ENCODE assay signal across 9 cellular contexts in genomic region chr3:156750191-156750873, GRCh38.
DNase-seq lines count a peak whose midpoint lies in the region; ATAC-seq, FAIRE-seq and TF ChIP-seq lines count a peak whose summit lies in the region.
"Had no signal": no experiment of that assay in that cellular context is flagged by ENCODE, and none has a peak within 500 bp of the region (broad histone marks: within the 10 kb centered on the region; RNA-seq: fewer than 3 reads in every experiment).

No MANE protein-coding gene starts in this region.

- TF ChIP-seq CTCF in AG04449 (IDR thresholded peaks at IDR 0.05; ENCODE audit: insufficient read depth, low read length, missing control alignments) (no peak), K562 (IDR thresholded peaks at IDR 0.05 in 2 of 3, conservative IDR thresholded peaks at IDR 0.05 in 1 of 3; ENCODE audit: insufficient read depth in 2 of 3, low read depth in 1 of 3, low read length in 3 of 3) (no peak), lower lobe of right lung (IDR thresholded peaks at IDR 0.05) (no peak)

- intact Hi-C loops in K562 (cut with micrococcal nuclease) (no loop called here), lower lobe of right lung (cut with DNase I) (no loop called here)

- H3K27ac ChIP-seq in K562 (ENCODE audit: extremely low read depth, low read depth, low read length) (no peak overlapping the region), lower lobe of right lung (no peak overlapping the region)
- H3K27ac ChIP-seq: C4-2B had no signal

- 12% methylated on average over 3 of the region's 3 CpGs for WGBS in K562 (ENCODE audit: insufficient coverage, low coverage, missing lambda C conversion rate)

- in situ Hi-C loops in K562 (cut with MboI) = no loop called here

- FAIRE-seq in K562 (lab: Jason Lieb, UNC) = no peak

- no peaks in the 10 kb centered on the region for H4K20me1 ChIP-seq in K562 (replicated peaks; ENCODE audit: control insufficient read depth, insufficient read depth, low read length)

- DNase-seq in AG04449 (ENCODE audit: low read depth, low spot score) (no peak), HT-29 (ENCODE audit: low spot score) (peak; percentile 66), K562 (ENCODE audit: extremely low read depth in 1 of 4, low spot score in 3 of 4) (no peak), lower lobe of right lung (no peak), cerebellum (ENCODE audit: low spot score) (no peak), OCI-M2 (lab: John Stamatoyannopoulos, UW; ENCODE audit: unreplicated experiment) (no peak)
- DNase-seq in activated T-cell treated with anti-CD3 and anti-CD28 coated beads, Interleukin-2, amount 50 U/mL, for 1 hour = no peak
- no peak for DNase-seq in stimulated activated CD4-positive, alpha-beta T cell treated with anti-CD3 and anti-CD28 coated beads, Interleukin-4, amount 100 ng/mL, for 1 hour

- H3K9me1 ChIP-seq in K562 (ENCODE audit: control insufficient read depth, insufficient read depth, low read length) = no peaks in the 10 kb centered on the region

- ATAC-seq in K562 (peak; percentile 41; the same call in 2 of the 3 replicates), lower lobe of right lung (peak; percentile 36 to 44)

- H3K4me1 ChIP-seq in K562 (replicated peaks in 1 of 2; ENCODE audit: control insufficient read depth in 2 of 2, insufficient read depth in 2 of 2, low read length in 2 of 2) (no peaks in the 10 kb centered on the region; a peak in 2 of 5 replicates), lower lobe of right lung (peaks cover 21% of the 10 kb centered on the region)

- H3K27me3 ChIP-seq in K562 (ENCODE audit: control insufficient read depth in 2 of 2, insufficient read depth in 2 of 2, low read length in 2 of 2) (no peaks in the 10 kb centered on the region), lower lobe of right lung (ENCODE audit: low read depth) (no peaks in the 10 kb centered on the region)

- no peaks in the 10 kb centered on the region for H3K9me3 ChIP-seq in K562 (replicated peaks; ENCODE audit: control insufficient read depth, insufficient read depth, low read depth, low read length)
- peaks cover 6% of the 10 kb centered on the region for H3K9me3 ChIP-seq in lower lobe of right lung

- H3K79me2 ChIP-seq in K562 (ENCODE audit: control insufficient read depth, insufficient read depth, low read length) = no peaks in the 10 kb centered on the region

- CTCF ChIA-PET in AG04449 (lab: Yijun Ruan, JAX) (interaction anchor here (1.1 to 2.1 kb wide), 4 partner anchors 12 to 387 kb away, joined by 3 to 11 read pairs (median 3); no protein-coding TSS in a partner anchor), K562 (lab: Yijun Ruan, JAX; ENCODE audit: low intra/inter-chr PET ratio) (no interaction called here)

- no peak for TF ChIP-seq EP300 in K562 (IDR thresholded peaks at IDR 0.05; ENCODE audit: low read length)

- POLR2A ChIA-PET in AG04449 (lab: Yijun Ruan, JAX) (interaction anchor here (0.7 to 2.0 kb wide), 8 partner anchors 12 to 215 kb away, joined by 3 to 10 read pairs (median 3); no protein-coding TSS in a partner anchor), K562 (lab: Yijun Ruan, JAX) (interaction anchor here (1.0 to 1.7 kb wide), 3 partner anchors 10 to 15 kb away, joined by 3 to 7 read pairs (median 3); no protein-coding TSS in a partner anchor)

- no peak for TF ChIP-seq RAD21 in K562 (CRISPR knock-in tag; conservative IDR thresholded peaks at IDR 0.05 in 1 of 2, IDR thresholded peaks at IDR 0.05 in 1 of 2)

- BruUV-seq in K562 (replicated peaks; lab: Mats Ljungman, UMichigan) = no TSS peak

- peak overlapping the region in 1 of 2 experiments; percentile 67; a peak in 1 of 4 replicates for H3K9ac ChIP-seq in K562 (ENCODE audit: insufficient read depth in 1 of 2, low read depth in 2 of 2, low read length in 2 of 2)

- H3K4me2 ChIP-seq in K562 (ENCODE audit: insufficient read depth, low read length) = no peak overlapping the region

- H3K36me3 ChIP-seq in K562 (ENCODE audit: control insufficient read depth, insufficient read depth, low read length) = no peaks in the 10 kb centered on the region
- no peaks in the 10 kb centered on the region for H3K36me3 ChIP-seq in lower lobe of right lung

- peak overlapping the region; percentile 54; the same call in 1 of the 2 replicates for H2AFZ ChIP-seq in K562 (ENCODE audit: low read depth, low read length)

- no peak for TF ChIP-seq POLR2A in K562 (conservative IDR thresholded peaks at IDR 0.05)

- H3K4me3 ChIP-seq in AG04449 (ENCODE audit: low read depth, low read length) (peak overlapping the region; percentile 38), K562 (no peak overlapping the region), lower lobe of right lung (no peak overlapping the region)

TF ChIP-seq in K562, 482 proteins besides CTCF, POLR2A, EP300 and RAD21:
- TF ChIP-seq ZNF253 (CRISPR knock-in tag; conservative IDR thresholded peaks at IDR 0.05) = no peak
- TF ChIP-seq ETV5 (CRISPR knock-in tag; IDR thresholded peaks at IDR 0.05; ENCODE audit: low read depth) = no peak
- no peak for TF ChIP-seq KDM2B (CRISPR knock-in tag; IDR thresholded peaks at IDR 0.05)
- TF ChIP-seq DNMT1 (IDR thresholded peaks at IDR 0.05) = no peak
- TF ChIP-seq FOXP1 (CRISPR knock-in tag; IDR thresholded peaks at IDR 0.05) = no peak
TF ChIP-seq in K562: peak in this region for 0.
